Comparison of ENCODE assay signal across 10 cellular contexts in genomic region chr19:16594681-16595091, GRCh38. TPM values are rescaled to one million over a fixed set of nuclear protein-coding genes. Genes with fewer than 3 reads are reported as not detected.
A peak's percentile ranks its signal among the peaks of the same experiment; 100 is the strongest.
DNase-seq lines count a peak whose midpoint lies in the region; ATAC-seq and TF ChIP-seq lines count a peak whose summit lies in the region.
"Had no signal": no experiment of that assay in that cellular context is flagged by ENCODE, and none has a peak within 500 bp of the region (broad histone marks: within the 10 kb centered on the region; RNA-seq: fewer than 3 reads in every experiment).

No MANE protein-coding gene starts in this region.

- intact Hi-C loops in naive thymus-derived CD4-positive, alpha-beta T cell (cut with micrococcal nuclease): loop anchor here (1.0 to 2.0 kb wide), 4 partner anchors 10 to 52 kb away; partner anchors contain the start of gene CHERP (in 1 of the 2)

- H3K9me3 Mint-ChIP-seq in IgD-negative memory B cell: no peaks in the 10 kb centered on the region
- H3K9me3 Mint-ChIP-seq in activated CD4-positive, alpha-beta memory T cell treated with anti-CD3 and anti-CD28 coated beads, Interleukin-2, amount 10 ng/mL, durations not matched to agents 7 days and 5 days: no peaks in the 10 kb centered on the region
- H3K9me3 Mint-ChIP-seq in naive thymus-derived CD4-positive, alpha-beta T cell: peaks cover 0 to 1% (median 0%) of the 10 kb centered on the region in 11 donors

- H3K27me3 Mint-ChIP-seq in IgD-negative memory B cell: no peaks in the 10 kb centered on the region
- H3K27me3 Mint-ChIP-seq in activated CD4-positive, alpha-beta memory T cell treated with anti-CD3 and anti-CD28 coated beads, Interleukin-2, amount 10 ng/mL, durations not matched to agents 7 days and 5 days: no peaks in the 10 kb centered on the region
- H3K27me3 Mint-ChIP-seq in naive thymus-derived CD4-positive, alpha-beta T cell: no peaks in the 10 kb centered on the region

- no peaks in the 10 kb centered on the region for H3K9me3 ChIP-seq in naive thymus-derived CD4-positive, alpha-beta T cell (ENCODE audit: control insufficient read depth in 2 of 3, low read length in 3 of 3)
- H3K9me3 ChIP-seq: SJSA1 had no signal

- peak; percentile 86 for ATAC-seq in naive thymus-derived CD4-positive, alpha-beta T cell
- no peak for ATAC-seq in GM18867 (IDR thresholded peaks at IDR 0.05; ENCODE audit: unreplicated experiment)

- peak; percentile 4 for TF ChIP-seq CTCF in GM12865 (IDR thresholded peaks at IDR 0.05; ENCODE audit: insufficient read depth, low read depth, low read length, missing control alignments)

- peaks cover 32% of the 10 kb centered on the region in 2 donors for H3K4me1 ChIP-seq in naive thymus-derived CD4-positive, alpha-beta T cell (ENCODE audit: control insufficient read depth in 2 of 2, insufficient read depth in 2 of 2, low read length in 2 of 2)
- H3K4me1 ChIP-seq: SJSA1 had no signal

- peak overlapping the region; percentile 27 for H3K4me3 ChIP-seq in GM12865 (ENCODE audit: low read depth, low read length)
- peak overlapping the region; percentile 22 for H3K4me3 ChIP-seq in naive thymus-derived CD4-positive, alpha-beta T cell (ENCODE audit: low read length)
- H3K4me3 ChIP-seq: lung, SJSA1 had no signal

- H3K4me1 Mint-ChIP-seq in IgD-negative memory B cell: peaks cover 57 to 63% (median 61%) of the 10 kb centered on the region in 3 donors
- H3K4me1 Mint-ChIP-seq in activated CD4-positive, alpha-beta memory T cell treated with anti-CD3 and anti-CD28 coated beads, Interleukin-2, amount 10 ng/mL, durations not matched to agents 7 days and 5 days: peaks cover 79% of the 10 kb centered on the region
- H3K4me1 Mint-ChIP-seq in naive thymus-derived CD4-positive, alpha-beta T cell: peaks cover 49 to 84% (median 69%) of the 10 kb centered on the region in 7 donors

- POLR2A ChIA-PET in activated CD4-positive, alpha-beta memory T cell treated with anti-CD3 and anti-CD28 coated beads, Interleukin-2, amount 10 ng/mL, durations not matched to agents 7 days and 5 days (lab: Charles Lee): interaction anchor here (1.1 to 2.0 kb wide), 4 partner anchors 10 to 32 kb away, joined by 4 to 14 read pairs (median 8); no protein-coding TSS in a partner anchor
- POLR2A ChIA-PET in naive thymus-derived CD4-positive, alpha-beta T cell (lab: Charles Lee): interaction anchor here (1.2 to 1.6 kb wide), 2 partner anchors 12 to 14 kb away, joined by 3 read pairs; no protein-coding TSS in a partner anchor

- peak overlapping the region; percentile 51 to 88 (median 73) for H3K4me3 Mint-ChIP-seq in IgD-negative memory B cell
- peak overlapping the region; percentile 60 for H3K4me3 Mint-ChIP-seq in activated CD4-positive, alpha-beta memory T cell treated with anti-CD3 and anti-CD28 coated beads, Interleukin-2, amount 10 ng/mL, durations not matched to agents 7 days and 5 days
- peak overlapping the region; percentile 73 to 93 (median 82) for H3K4me3 Mint-ChIP-seq in naive thymus-derived CD4-positive, alpha-beta T cell

- CTCF ChIA-PET in activated CD4-positive, alpha-beta memory T cell treated with anti-CD3 and anti-CD28 coated beads, Interleukin-2, amount 10 ng/mL, durations not matched to agents 7 days and 5 days (lab: Charles Lee): interaction anchor here (0.5 kb wide), 1 partner anchor 751 kb away, joined by 4 read pairs; no protein-coding TSS in a partner anchor
- CTCF ChIA-PET in naive thymus-derived CD4-positive, alpha-beta T cell (lab: Charles Lee): no interaction called here

- peak overlapping the region; percentile 65 for H3K27ac ChIP-seq in naive thymus-derived CD4-positive, alpha-beta T cell (ENCODE audit: low read depth, low read length)
- H3K27ac ChIP-seq: SJSA1 had no signal

- no peaks in the 10 kb centered on the region for H3K36me3 ChIP-seq in naive thymus-derived CD4-positive, alpha-beta T cell (ENCODE audit: control insufficient read depth in 2 of 3, insufficient read depth in 3 of 3, low read length in 3 of 3)

- H3K27me3 ChIP-seq in naive thymus-derived CD4-positive, alpha-beta T cell (ENCODE audit: control insufficient read depth in 2 of 2, insufficient read depth in 2 of 2, low read length in 2 of 2): no peaks in the 10 kb centered on the region
- H3K27me3 ChIP-seq: SJSA1 had no signal

- peak; percentile 67 for DNase-seq in GM12865 (ENCODE audit: low read depth)
- DNase-seq in activated CD4-positive, alpha-beta memory T cell treated with anti-CD3 and anti-CD28 coated beads, Interleukin-2, amount 10 ng/mL, durations not matched to agents 7 days and 5 days: peak; percentile 61
- DNase-seq in naive thymus-derived CD4-positive, alpha-beta T cell: peak in 7 of 9 donors; percentile 63 to 79 (median 74)
- no peak for DNase-seq in NCI-H2227 treated with DMSO at 0.1 percent for 48 hours (lab: John Stamatoyannopoulos, UW)
- no peak for DNase-seq in COLO829 (ENCODE audit: low spot score)
- no peak for DNase-seq in NCI-H69 (lab: John Stamatoyannopoulos, UW)

- H3K36me3 Mint-ChIP-seq in IgD-negative memory B cell: no peaks in the 10 kb centered on the region
- H3K36me3 Mint-ChIP-seq in activated CD4-positive, alpha-beta memory T cell treated with anti-CD3 and anti-CD28 coated beads, Interleukin-2, amount 10 ng/mL, durations not matched to agents 7 days and 5 days (ENCODE audit: low read depth): peaks cover 7% of the 10 kb centered on the region
- H3K36me3 Mint-ChIP-seq in naive thymus-derived CD4-positive, alpha-beta T cell: peaks cover 0 to 5% (median 0%) of the 10 kb centered on the region in 5 donors

- peak overlapping the region; percentile 90 to 96 (median 94) for H3K27ac Mint-ChIP-seq in IgD-negative memory B cell
- peak overlapping the region; percentile 90 for H3K27ac Mint-ChIP-seq in activated CD4-positive, alpha-beta memory T cell treated with anti-CD3 and anti-CD28 coated beads, Interleukin-2, amount 10 ng/mL, durations not matched to agents 7 days and 5 days
- H3K27ac Mint-ChIP-seq in naive thymus-derived CD4-positive, alpha-beta T cell: peak overlapping the region; percentile 80 to 95 (median 92)

RNA-seq across cellular contexts. Expression of gene SLC35E1, which starts 22.5 kb away (rescaled TPM):
- polyA plus RNA-seq in IgD-negative memory B cell: 18.9 TPM
- total RNA-seq in activated CD4-positive, alpha-beta memory T cell treated with anti-CD3 and anti-CD28 coated beads, Interleukin-2, amount 10 ng/mL, durations not matched to agents 7 days and 5 days: 10 to 100 TPM; 57.3 to 57.7 TPM
- 10 to 100 TPM; 33.0 to 67.3 (median 58.7) TPM for total RNA-seq in naive thymus-derived CD4-positive, alpha-beta T cell
- 10 to 100 TPM; 13.3 to 25.0 TPM for polyA plus RNA-seq in naive thymus-derived CD4-positive, alpha-beta T cell

RNA-seq across cellular contexts. Expression of gene MED26, which starts 33.3 kb away (rescaled TPM):
- 5.3 TPM for polyA plus RNA-seq in IgD-negative memory B cell
- total RNA-seq in activated CD4-positive, alpha-beta memory T cell treated with anti-CD3 and anti-CD28 coated beads, Interleukin-2, amount 10 ng/mL, durations not matched to agents 7 days and 5 days: 10 to 100 TPM; 15.5 to 15.9 TPM
- total RNA-seq in naive thymus-derived CD4-positive, alpha-beta T cell: 10 to 100 TPM; 14.2 to 34.3 (median 17.4) TPM
- 1 to 10 TPM; 3.3 to 5.3 TPM for polyA plus RNA-seq in naive thymus-derived CD4-positive, alpha-beta T cell

RNA-seq across cellular contexts. Expression of gene CHERP, which starts 52.4 kb away (rescaled TPM):
- 25.8 TPM for polyA plus RNA-seq in IgD-negative memory B cell
- total RNA-seq in activated CD4-positive, alpha-beta memory T cell treated with anti-CD3 and anti-CD28 coated beads, Interleukin-2, amount 10 ng/mL, durations not matched to agents 7 days and 5 days: 10 to 100 TPM; 50.8 to 53.6 TPM
- 10 to 100 TPM; 53.8 to 80.7 (median 62.7) TPM for total RNA-seq in naive thymus-derived CD4-positive, alpha-beta T cell
- 10 to 100 TPM; 10.4 to 24.3 TPM for polyA plus RNA-seq in naive thymus-derived CD4-positive, alpha-beta T cell

Comparison
In these comparisons a context has a peak if more than half of its experiments do, and no peak if none do; other contexts are left out.
1. DNase-seq: peak in GM12865 (single experiment), activated CD4-positive, alpha-beta memory T cell treated with anti-CD3 and anti-CD28 coated beads, Interleukin-2, amount 10 ng/mL, durations not matched to agents 7 days and 5 days (single experiment) and naive thymus-derived CD4-positive, alpha-beta T cell (7 of 9); none in NCI-H2227 treated with DMSO at 0.1 percent for 48 hours (single experiment), COLO829 (single experiment) and NCI-H69 (single experiment).
2. Peak in every context shown above with its lines, with median percentiles within 50 percentile points of each other: H3K27ac Mint-ChIP-seq and H3K4me3 Mint-ChIP-seq.